Comparison of ENCODE assay signal across 8 cellular contexts in the genomic region with DNA sequence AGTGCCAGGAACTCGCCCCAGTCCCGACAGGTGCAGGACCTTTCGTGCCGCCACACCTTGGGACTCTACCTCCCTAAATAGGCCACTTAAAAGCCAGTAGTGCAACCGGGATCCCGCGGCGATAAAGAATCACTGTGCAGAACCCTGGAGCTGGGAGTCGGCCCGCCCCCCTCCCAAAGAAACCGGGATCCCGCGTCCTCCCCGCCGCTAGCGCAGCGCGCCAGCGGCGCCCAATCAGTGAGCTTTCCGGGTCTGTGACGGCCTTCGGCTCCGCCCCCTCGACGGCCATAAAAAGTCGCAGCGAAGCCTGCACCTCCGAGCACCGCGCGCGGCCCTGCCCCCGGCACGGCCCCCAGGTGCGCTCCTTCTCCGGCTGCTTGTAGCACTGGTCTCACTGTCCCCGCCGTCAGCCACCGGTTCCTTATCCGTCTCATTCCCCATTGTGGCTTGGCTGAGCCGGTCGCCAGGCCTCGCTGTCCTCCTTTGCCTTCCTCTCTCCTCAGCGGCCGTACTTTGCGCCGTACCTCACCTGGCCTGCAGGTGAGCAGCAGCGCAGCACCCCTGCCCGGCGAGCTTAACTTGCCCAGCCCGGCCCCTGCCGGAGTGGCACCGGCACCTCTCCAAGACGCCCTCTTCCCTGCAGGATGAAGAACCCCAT. TPM values are rescaled to one million over a fixed set of nuclear protein-coding genes. Genes with fewer than 3 reads are reported as not detected.
DNase-seq lines count a peak whose midpoint lies in the region; ATAC-seq and TF ChIP-seq lines count a peak whose summit lies in the region.

LRAT (plus strand) TSS at position 318 of the 658 bp plus-strand sequence; CDS start at position 645, 327 bp downstream.

- peaks cover 10% of the 10 kb centered on the region for H3K4me1 ChIP-seq in adipocyte (ENCODE audit: control insufficient read depth, insufficient read depth, low read length)
- peaks cover 0 to 26% of the 10 kb centered on the region in 2 donors for H3K4me1 ChIP-seq in right atrium auricular region
- no peaks in the 10 kb centered on the region for H3K4me1 ChIP-seq in prostate gland (replicated peaks)

- TF ChIP-seq CTCF in GM20000 (IDR thresholded peaks at IDR 0.05; ENCODE audit: extremely low read depth, missing control alignments) (no peak), right atrium auricular region (IDR thresholded peaks at IDR 0.05) (no peak), prostate gland (IDR thresholded peaks at IDR 0.05) (peak in 2 of 4 experiments; percentile 39 to 61)

- H3K27ac ChIP-seq in right atrium auricular region = no peak within 1 kb of the TSS
- H3K27ac ChIP-seq in prostate gland = peak within 1 kb of the TSS in 1 of 2 donors; percentile 8

- H3K36me3 ChIP-seq in adipocyte (ENCODE audit: control insufficient read depth, insufficient read depth, low read length, severe bottlenecking) (no peaks in the 10 kb centered on the region), right atrium auricular region (no peaks in the 10 kb centered on the region), prostate gland (no peaks in the 10 kb centered on the region)

- H3K4me3 ChIP-seq in adipocyte (ENCODE audit: low read length) (peak within 1 kb of the TSS; percentile 80), right atrium auricular region (peak within 1 kb of the TSS; percentile 36 to 48), prostate gland (peak within 1 kb of the TSS; percentile 29 to 35)

- no peak within 1 kb of the TSS for H3K9ac ChIP-seq in adipocyte (ENCODE audit: low read length)

- H3K27me3 ChIP-seq in adipocyte (replicated peaks; ENCODE audit: control insufficient read depth, insufficient read depth, low read length) (peaks cover 40% of the 10 kb centered on the region), right atrium auricular region (peaks cover 11 to 13% of the 10 kb centered on the region in 2 donors), prostate gland (replicated peaks; ENCODE audit: insufficient read depth) (no peaks in the 10 kb centered on the region)

- TF ChIP-seq POLR2A in prostate gland (IDR thresholded peaks at IDR 0.05) = peak; percentile 35

- WGBS in prostate gland = 2% methylated on average over 54 of the region's 55 CpGs

- DNase-seq in AG08395 (ENCODE audit: low spot score) = peak; percentile 37
- peak; percentile 28 for DNase-seq in GM20000 (ENCODE audit: low spot score)
- DNase-seq in NCI-H510A (lab: John Stamatoyannopoulos, UW) = peak; percentile 52
- no peak for DNase-seq in adipocyte (ENCODE audit: low read depth)
- no peak for DNase-seq in right atrium auricular region (ENCODE audit: low spot score)
- peak; percentile 59 for DNase-seq in prostate gland (ENCODE audit: low spot score)
- no peak for DNase-seq in OCI-M1 (lab: John Stamatoyannopoulos, UW)

- no peak for ATAC-seq in GM21423 (IDR thresholded peaks at IDR 0.05; ENCODE audit: unreplicated experiment)

- H3K9me3 ChIP-seq in adipocyte (ENCODE audit: control insufficient read depth, low read length) (no peaks in the 10 kb centered on the region), right atrium auricular region (no peaks in the 10 kb centered on the region), prostate gland (no peaks in the 10 kb centered on the region)

- intact Hi-C loops in prostate gland (cut with DNase I) = no loop called here

RNA-seq across cellular contexts. Expression of gene LRAT, which starts in this region (rescaled TPM):
- total RNA-seq in right atrium auricular region (under 1 TPM; 0.15 to 0.35 TPM), prostate gland (1 to 10 TPM in 1 of 2 donors, under 1 TPM in 1; 0.64 to 3.0 TPM)

Comparison
In these comparisons a context has a peak if more than half of its experiments do, and no peak if none do; other contexts are left out.
1. DNase-seq: peak in AG08395 (single experiment), GM20000 (single experiment), NCI-H510A (single experiment) and prostate gland (single experiment); none in adipocyte (single experiment), right atrium auricular region (single experiment) and OCI-M1 (single experiment).
2. Peak in every context shown above with its lines, with median percentiles within 50 percentile points of each other: H3K4me3 ChIP-seq.